ENCODE assay signal across 1 cellular context in genomic region chr20:58980711-58981563, GRCh38.
TF ChIP-seq lines count a peak whose summit lies in the region.

TSS of gene NELFCD (plus strand) at chr20:58981256. CDS start at chr20:58981310, 54 bp downstream.

TF ChIP-seq in IMR-90, 13 proteins besides CTCF, POLR2A, EP300 and RAD21:
- peak; percentile 77; the same call in 1 of the 2 replicates for TF ChIP-seq MXI1 (IDR thresholded peaks at IDR 0.05; ENCODE audit: borderline replicate concordance, low read depth, low read length)
- TF ChIP-seq RCOR1 (IDR thresholded peaks at IDR 0.05; ENCODE audit: insufficient replicate concordance, low read length) = peak; percentile 18
- TF ChIP-seq ELK1 (IDR thresholded peaks at IDR 0.05; ENCODE audit: borderline replicate concordance, low read depth, low read length) = no peak
- peak; percentile 86; the same call in 1 of the 2 replicates for TF ChIP-seq MAZ (IDR thresholded peaks at IDR 0.05; ENCODE audit: borderline replicate concordance, low read depth, low read length)
TF ChIP-seq in IMR-90: peak in this region for 3.
